In genomic region chr17:56810846-56811775, GRCh38 we compare ENCODE assay signal across 19 cellular contexts.
"Had no signal": no experiment of that assay in that cellular context is flagged by ENCODE, and none has a peak within 500 bp of the region (broad histone marks: within the 10 kb centered on the region; RNA-seq: fewer than 3 reads in every experiment).

No MANE protein-coding gene starts in this region.

- H3K9me3 ChIP-seq: colonic mucosa, thoracic aorta, upper lobe of right lung had no signal

- H3K27ac Mint-ChIP-seq: activated CD4-positive, alpha-beta T cell treated with anti-CD3 and anti-CD28 coated beads, Interleukin-2, amount 10 ng/mL, durations not matched to agents 24 days and 14 days; activated CD8-positive, alpha-beta T cell treated with anti-CD3 and anti-CD28 coated beads, Interleukin-2, amount 10 ng/mL, durations not matched to agents 7 days and 5 days; natural killer cell; stimulated activated naive B cell treated with anti-CD40 and anti-IgM and Interleukin-4, amounts not matched to agents 10 μg/mL and 1 μg/mL and 100 μg/mL, for 72 hours had no signal

- ATAC-seq: activated CD8-positive, alpha-beta T cell treated with anti-CD3 and anti-CD28 coated beads, Interleukin-2, amount 10 ng/mL, durations not matched to agents 7 days and 5 days; foreskin keratinocyte; left colon; stimulated activated naive B cell treated with anti-CD40 and anti-IgM and Interleukin-4, amounts not matched to agents 10 μg/mL and 1 μg/mL and 100 μg/mL, for 72 hours had no signal

- H3K4me1 Mint-ChIP-seq: central memory CD8-positive, alpha-beta T cell; natural killer cell; stimulated activated naive B cell treated with anti-CD40 and anti-IgM and Interleukin-4, amounts not matched to agents 10 μg/mL and 1 μg/mL and 100 μg/mL, for 72 hours had no signal

- H3K27me3 ChIP-seq: colonic mucosa, foreskin keratinocyte, upper lobe of right lung had no signal

- H3K4me3 Mint-ChIP-seq: activated CD4-positive, alpha-beta T cell treated with anti-CD3 and anti-CD28 coated beads, Interleukin-2, amount 10 ng/mL, durations not matched to agents 24 days and 14 days; activated CD8-positive, alpha-beta T cell treated with anti-CD3 and anti-CD28 coated beads, Interleukin-2, amount 10 ng/mL, durations not matched to agents 7 days and 5 days; central memory CD8-positive, alpha-beta T cell; natural killer cell; stimulated activated naive B cell treated with anti-CD40 and anti-IgM and Interleukin-4, amounts not matched to agents 10 μg/mL and 1 μg/mL and 100 μg/mL, for 72 hours had no signal

- DNase-seq: activated CD4-positive, alpha-beta T cell treated with anti-CD3 and anti-CD28 coated beads, Interleukin-2, amount 10 ng/mL, durations not matched to agents 24 days and 14 days; activated CD4-positive, CD25-positive, alpha-beta regulatory T cell; activated CD8-positive, alpha-beta memory T cell treated with anti-CD3 and anti-CD28 coated beads, Interleukin-2, amount 50 U/mL, for 4 hours; activated CD8-positive, alpha-beta T cell treated with anti-CD3 and anti-CD28 coated beads, Interleukin-2, amount 10 ng/mL, durations not matched to agents 7 days and 5 days; activated effector memory CD4-positive, alpha-beta T cell treated with anti-CD3 and anti-CD28 coated beads, Interleukin-2, amount 50 U/mL, for 16 hours; activated naive CD4-positive, alpha-beta T cell treated with anti-CD3 and anti-CD28 coated beads, Interleukin-2, amount 50 U/mL, for 16 hours; aorta; colonic mucosa; foreskin keratinocyte; hippocampal formation; islet precursor cell; left colon; natural killer cell; posterior cingulate gyrus; stimulated activated naive B cell treated with anti-CD40 and anti-IgM and Interleukin-4, amounts not matched to agents 10 μg/mL and 1 μg/mL and 100 μg/mL, for 72 hours; upper lobe of right lung had no signal

- H3K4me1 ChIP-seq: colonic mucosa, upper lobe of right lung had no signal

- H3K4me3 ChIP-seq: colonic mucosa, lung, thoracic aorta, upper lobe of right lung had no signal

- H3K27me3 Mint-ChIP-seq: activated CD4-positive, alpha-beta T cell treated with anti-CD3 and anti-CD28 coated beads, Interleukin-2, amount 10 ng/mL, durations not matched to agents 24 days and 14 days; central memory CD8-positive, alpha-beta T cell; stimulated activated naive B cell treated with anti-CD40 and anti-IgM and Interleukin-4, amounts not matched to agents 10 μg/mL and 1 μg/mL and 100 μg/mL, for 72 hours had no signal

- H3K36me3 ChIP-seq: colonic mucosa, thoracic aorta, upper lobe of right lung had no signal

- H3K9me3 Mint-ChIP-seq: activated CD4-positive, alpha-beta T cell treated with anti-CD3 and anti-CD28 coated beads, Interleukin-2, amount 10 ng/mL, durations not matched to agents 24 days and 14 days; central memory CD8-positive, alpha-beta T cell; natural killer cell; stimulated activated naive B cell treated with anti-CD40 and anti-IgM and Interleukin-4, amounts not matched to agents 10 μg/mL and 1 μg/mL and 100 μg/mL, for 72 hours had no signal

- H3K27ac ChIP-seq: colonic mucosa, foreskin keratinocyte, thoracic aorta, upper lobe of right lung had no signal

- H3K36me3 Mint-ChIP-seq: natural killer cell had no signal
